ENCODE assay signal across 6 cellular contexts in the genomic region with DNA sequence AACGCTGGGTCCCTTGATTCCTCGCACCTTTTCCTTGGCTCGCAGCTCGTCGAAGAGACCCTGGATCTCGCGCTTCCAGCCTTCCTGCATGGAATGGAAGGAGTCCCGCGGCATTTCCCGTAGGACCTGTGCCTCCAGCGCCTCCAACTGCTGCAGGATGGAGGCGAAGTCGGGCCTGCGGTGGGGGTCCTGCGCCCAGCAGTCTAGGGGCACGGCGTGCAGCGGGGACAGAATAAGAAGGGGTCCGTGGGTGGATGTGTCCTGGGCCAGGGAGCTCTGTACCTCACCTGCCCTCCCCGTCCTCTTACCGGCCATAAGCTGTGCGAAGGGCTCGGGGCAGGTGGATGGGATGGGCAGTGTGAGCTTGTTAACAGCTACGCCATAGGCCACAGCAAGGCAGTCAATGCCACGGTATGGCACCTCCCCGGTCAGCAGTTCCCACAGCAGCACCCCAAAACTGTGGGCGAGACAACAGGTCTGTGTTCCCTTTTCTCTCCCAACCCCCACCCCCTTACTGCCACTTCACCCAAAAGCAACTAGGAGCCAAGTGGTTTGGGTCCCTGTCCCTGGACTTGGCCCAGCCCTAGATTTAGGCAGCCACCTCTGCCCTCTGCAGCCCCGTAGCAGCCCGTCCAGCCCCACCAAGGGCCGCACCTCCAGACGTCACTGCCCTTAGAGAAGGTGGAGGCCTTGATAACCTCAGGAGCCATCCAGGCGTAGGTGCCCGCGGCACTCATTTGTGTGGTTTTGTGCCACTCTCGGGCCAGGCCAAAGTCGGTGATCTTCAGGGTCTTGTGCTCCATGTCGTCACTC. TPM values are rescaled to one million over a fixed set of nuclear protein-coding genes. Genes with fewer than 3 reads are reported as not detected.
DNase-seq lines count a peak whose midpoint lies in the region; ATAC-seq lines count a peak whose summit lies in the region.

No MANE protein-coding gene starts in this region.

- no peak overlapping the region for H3K23ac ChIP-seq in mesenchymal stem cell (ENCODE audit: low read length in 2 of 2)

- WGBS in mesenchymal stem cell: 81% methylated on average over 36 of the region's 37 CpGs

- no peaks in the 10 kb centered on the region for H3K27me3 Mint-ChIP-seq in activated T-helper 2 cell treated with anti-CD3 and anti-CD28 coated beads, Interferon-gamma antibody, Interleukin-2, Interleukin-4, amounts not matched to agents 10 μg/mL and 5 μg/mL and 100 μg/mL, durations not matched to agents 14 hours and 24 hours and 36 hours (ENCODE audit: low read depth)
- H3K27me3 Mint-ChIP-seq in T-helper 2 cell treated with Interferon-gamma antibody and Interleukin-4, amounts not matched to agents 5 μg/mL and 100 μg/mL, for 36 hours (ENCODE audit: low read depth): no peaks in the 10 kb centered on the region

- H3K4me1 ChIP-seq in ACC112 (ENCODE audit: control insufficient read depth, insufficient read depth, low read length, unreplicated experiment): peaks cover 51% of the 10 kb centered on the region
- H3K4me1 ChIP-seq in mesenchymal stem cell (ENCODE audit: control insufficient read depth, insufficient read depth, low read depth, low read length): peaks cover 65% of the 10 kb centered on the region

- ATAC-seq in GM19397 (IDR thresholded peaks at IDR 0.05; ENCODE audit: unreplicated experiment): no peak

- H3K4me3 Mint-ChIP-seq in activated T-helper 2 cell treated with anti-CD3 and anti-CD28 coated beads, Interferon-gamma antibody, Interleukin-2, Interleukin-4, amounts not matched to agents 10 μg/mL and 5 μg/mL and 100 μg/mL, durations not matched to agents 14 hours and 24 hours and 36 hours (ENCODE audit: low read depth): no peak overlapping the region
- no peak overlapping the region for H3K4me3 Mint-ChIP-seq in T-helper 2 cell treated with Interferon-gamma antibody and Interleukin-4, amounts not matched to agents 5 μg/mL and 100 μg/mL, for 36 hours

- no peak overlapping the region for H3K4ac ChIP-seq in mesenchymal stem cell (ENCODE audit: low read depth in 1 of 2, low read length in 2 of 2)

- H3K4me3 ChIP-seq in ACC112 (ENCODE audit: low read depth, low read length) (peak overlapping the region; percentile 65), mesenchymal stem cell (ENCODE audit: insufficient read depth in 1 of 2, low read depth in 1 of 2, low read length in 2 of 2) (peak overlapping the region in 1 of 2 experiments; percentile 65)

- intact Hi-C loops in activated T-helper 2 cell treated with anti-CD3 and anti-CD28 coated beads, Interferon-gamma antibody, Interleukin-2, Interleukin-4, amounts not matched to agents 10 μg/mL and 5 μg/mL and 100 μg/mL, durations not matched to agents 14 hours and 24 hours and 36 hours (cut with micrococcal nuclease): no loop called here

- H2BK5ac ChIP-seq in mesenchymal stem cell (ENCODE audit: low read depth, low read length, poor library complexity, severe bottlenecking): no peak overlapping the region

- H3K27ac ChIP-seq in ACC112 (ENCODE audit: low read depth, low read length) (no peak overlapping the region), mesenchymal stem cell (ENCODE audit: low read length, poor library complexity, severe bottlenecking) (no peak overlapping the region)

- H3K4me2 ChIP-seq in mesenchymal stem cell (ENCODE audit: low read length, poor library complexity, severe bottlenecking): no peak overlapping the region

- H3K27me3 ChIP-seq in ACC112 (ENCODE audit: insufficient read depth, low read length) (no peaks in the 10 kb centered on the region), mesenchymal stem cell (ENCODE audit: control insufficient read depth in 1 of 2, insufficient read depth in 1 of 2, low read length in 2 of 2) (no peaks in the 10 kb centered on the region)

- peak overlapping the region; percentile 26 for H3K27ac Mint-ChIP-seq in activated T-helper 2 cell treated with anti-CD3 and anti-CD28 coated beads, Interferon-gamma antibody, Interleukin-2, Interleukin-4, amounts not matched to agents 10 μg/mL and 5 μg/mL and 100 μg/mL, durations not matched to agents 14 hours and 24 hours and 36 hours
- H3K27ac Mint-ChIP-seq in T-helper 2 cell treated with Interferon-gamma antibody and Interleukin-4, amounts not matched to agents 5 μg/mL and 100 μg/mL, for 36 hours: no peak overlapping the region

- peaks cover 27% of the 10 kb centered on the region for H3K4me1 Mint-ChIP-seq in activated T-helper 2 cell treated with anti-CD3 and anti-CD28 coated beads, Interferon-gamma antibody, Interleukin-2, Interleukin-4, amounts not matched to agents 10 μg/mL and 5 μg/mL and 100 μg/mL, durations not matched to agents 14 hours and 24 hours and 36 hours (ENCODE audit: low read depth)
- H3K4me1 Mint-ChIP-seq in T-helper 2 cell treated with Interferon-gamma antibody and Interleukin-4, amounts not matched to agents 5 μg/mL and 100 μg/mL, for 36 hours (ENCODE audit: low read depth): peaks cover 30% of the 10 kb centered on the region

- peak overlapping the region; percentile 18 for H4K91ac ChIP-seq in mesenchymal stem cell (ENCODE audit: low read length)

- H3K79me2 ChIP-seq in ACC112 (ENCODE audit: control insufficient read depth, insufficient read depth, low read length, unreplicated experiment): peaks cover 22% of the 10 kb centered on the region

- H4K8ac ChIP-seq in mesenchymal stem cell (ENCODE audit: low read length): peak overlapping the region; percentile 36

- no peak overlapping the region for H2BK12ac ChIP-seq in mesenchymal stem cell (ENCODE audit: low read length in 2 of 2)

- H2AFZ ChIP-seq in ACC112 (ENCODE audit: low read length, unreplicated experiment) (no peak overlapping the region), mesenchymal stem cell (ENCODE audit: low read depth, low read length) (no peak overlapping the region)

- no peak overlapping the region for H2BK120ac ChIP-seq in mesenchymal stem cell (ENCODE audit: low read depth, low read length)

- no peak overlapping the region for H3K9ac ChIP-seq in mesenchymal stem cell (ENCODE audit: low read length)

- no peaks in the 10 kb centered on the region for H3K9me3 ChIP-seq in mesenchymal stem cell (ENCODE audit: control insufficient read depth, low read length)

- H2AK5ac ChIP-seq in mesenchymal stem cell (ENCODE audit: low read length, severe bottlenecking): no peak overlapping the region

- no peak overlapping the region for H3K18ac ChIP-seq in mesenchymal stem cell (ENCODE audit: low read depth in 1 of 2, low read length in 2 of 2)

- H3K36me3 ChIP-seq in ACC112 (ENCODE audit: insufficient read depth, low read length) (no peaks in the 10 kb centered on the region), mesenchymal stem cell (ENCODE audit: control insufficient read depth in 1 of 2, insufficient read depth in 2 of 2, low read depth in 1 of 2, low read length in 2 of 2) (peaks cover 57 to 82% of the 10 kb centered on the region in 2 experiments)

- peaks cover 80% of the 10 kb centered on the region for H3K36me3 Mint-ChIP-seq in activated T-helper 2 cell treated with anti-CD3 and anti-CD28 coated beads, Interferon-gamma antibody, Interleukin-2, Interleukin-4, amounts not matched to agents 10 μg/mL and 5 μg/mL and 100 μg/mL, durations not matched to agents 14 hours and 24 hours and 36 hours (ENCODE audit: low read depth)
- peaks cover 47% of the 10 kb centered on the region for H3K36me3 Mint-ChIP-seq in T-helper 2 cell treated with Interferon-gamma antibody and Interleukin-4, amounts not matched to agents 5 μg/mL and 100 μg/mL, for 36 hours (ENCODE audit: low read depth)

- no peak overlapping the region for H2BK15ac ChIP-seq in mesenchymal stem cell (ENCODE audit: low read depth, poor library complexity, severe bottlenecking)

- no peak for DNase-seq in activated T-helper 2 cell treated with anti-CD3 and anti-CD28 coated beads, Interferon-gamma antibody, Interleukin-2, Interleukin-4, amounts not matched to agents 10 μg/mL and 5 μg/mL and 100 μg/mL, durations not matched to agents 14 hours and 24 hours and 36 hours (ENCODE audit: low spot score)
- no peak for DNase-seq in mesenchymal stem cell
- DNase-seq in T-helper 2 cell treated with Interferon-gamma antibody and Interleukin-4, amounts not matched to agents 5 μg/mL and 100 μg/mL, for 36 hours (ENCODE audit: low spot score): no peak
- DNase-seq in NCI-H1105 treated with DMSO at 0.1 percent for 48 hours (lab: John Stamatoyannopoulos, UW): no peak

- H3K9me3 Mint-ChIP-seq in activated T-helper 2 cell treated with anti-CD3 and anti-CD28 coated beads, Interferon-gamma antibody, Interleukin-2, Interleukin-4, amounts not matched to agents 10 μg/mL and 5 μg/mL and 100 μg/mL, durations not matched to agents 14 hours and 24 hours and 36 hours: no peaks in the 10 kb centered on the region
- no peaks in the 10 kb centered on the region for H3K9me3 Mint-ChIP-seq in T-helper 2 cell treated with Interferon-gamma antibody and Interleukin-4, amounts not matched to agents 5 μg/mL and 100 μg/mL, for 36 hours

- no peak overlapping the region for H3K14ac ChIP-seq in mesenchymal stem cell (ENCODE audit: low read length in 2 of 2)

- peaks cover 37% of the 10 kb centered on the region for H3K79me1 ChIP-seq in mesenchymal stem cell (replicated peaks; ENCODE audit: low read length, poor library complexity, severe bottlenecking)

RNA-seq across cellular contexts. Expression of a gene that starts 6.2 kb away (rescaled TPM):
- 84.6 and 88.6 TPM in 2 replicates for total RNA-seq in activated T-helper 2 cell treated with anti-CD3 and anti-CD28 coated beads, Interferon-gamma antibody, Interleukin-2, Interleukin-4, amounts not matched to agents 10 μg/mL and 5 μg/mL and 100 μg/mL, durations not matched to agents 14 hours and 24 hours and 36 hours
- polyA plus RNA-seq in mesenchymal stem cell (2013, experiment 1 of 2): 36.7 TPM
- 36.1 TPM for polyA plus RNA-seq in mesenchymal stem cell (2013, experiment 2 of 2)

RNA-seq across cellular contexts. Expression of a gene that starts 7.8 kb away (rescaled TPM):
- total RNA-seq in activated T-helper 2 cell treated with anti-CD3 and anti-CD28 coated beads, Interferon-gamma antibody, Interleukin-2, Interleukin-4, amounts not matched to agents 10 μg/mL and 5 μg/mL and 100 μg/mL, durations not matched to agents 14 hours and 24 hours and 36 hours: 40.1 and 43.6 TPM in 2 replicates
- 21.5 TPM for polyA plus RNA-seq in mesenchymal stem cell (2013, experiment 1 of 2)
- polyA plus RNA-seq in mesenchymal stem cell (2013, experiment 2 of 2): 19.8 TPM

RNA-seq across cellular contexts. Expression of a gene that starts 12.2 kb away (rescaled TPM):
- 0.78 and 2.0 TPM in 2 replicates for total RNA-seq in activated T-helper 2 cell treated with anti-CD3 and anti-CD28 coated beads, Interferon-gamma antibody, Interleukin-2, Interleukin-4, amounts not matched to agents 10 μg/mL and 5 μg/mL and 100 μg/mL, durations not matched to agents 14 hours and 24 hours and 36 hours
- polyA plus RNA-seq in mesenchymal stem cell (2013, experiment 1 of 2): 0.04 TPM
- 0.08 TPM for polyA plus RNA-seq in mesenchymal stem cell (2013, experiment 2 of 2)

RNA-seq across cellular contexts. Expression of a gene that starts 30.1 kb away (rescaled TPM):
- 128 and 135 TPM in 2 replicates for total RNA-seq in activated T-helper 2 cell treated with anti-CD3 and anti-CD28 coated beads, Interferon-gamma antibody, Interleukin-2, Interleukin-4, amounts not matched to agents 10 μg/mL and 5 μg/mL and 100 μg/mL, durations not matched to agents 14 hours and 24 hours and 36 hours
- 35.0 TPM for polyA plus RNA-seq in mesenchymal stem cell (2013, experiment 1 of 2)
- 34.6 TPM for polyA plus RNA-seq in mesenchymal stem cell (2013, experiment 2 of 2)

RNA-seq across cellular contexts. Expression of a gene that starts 32.0 kb away (rescaled TPM):
- 163 and 168 TPM in 2 replicates for total RNA-seq in activated T-helper 2 cell treated with anti-CD3 and anti-CD28 coated beads, Interferon-gamma antibody, Interleukin-2, Interleukin-4, amounts not matched to agents 10 μg/mL and 5 μg/mL and 100 μg/mL, durations not matched to agents 14 hours and 24 hours and 36 hours
- 22.5 TPM for polyA plus RNA-seq in mesenchymal stem cell (2013, experiment 1 of 2)
- polyA plus RNA-seq in mesenchymal stem cell (2013, experiment 2 of 2): 22.6 TPM
